Comparison of ENCODE assay signal across 20 cellular contexts in the genomic region with DNA sequence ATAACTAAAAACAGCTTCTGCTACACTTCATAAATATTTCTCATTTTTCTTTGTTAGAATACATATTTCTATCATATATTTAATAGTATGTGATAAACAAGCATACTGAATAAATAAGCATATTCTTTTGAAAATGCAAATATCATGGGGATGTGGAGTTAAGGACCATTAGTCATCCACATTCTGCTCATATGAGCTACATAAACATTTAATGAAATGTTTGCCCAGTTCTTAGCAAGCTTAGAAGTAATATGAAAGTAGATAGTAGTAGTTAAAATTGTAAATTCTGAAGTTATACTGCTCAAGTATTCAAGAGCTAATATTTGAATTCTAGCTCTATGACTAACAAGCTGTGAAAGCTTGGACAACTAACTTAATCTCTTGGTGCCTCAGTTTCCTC.
"Had no signal": no experiment of that assay in that cellular context is flagged by ENCODE, and none has a peak within 500 bp of the region (broad histone marks: within the 10 kb centered on the region; RNA-seq: fewer than 3 reads in every experiment).

No MANE protein-coding gene starts in this region.

- DNase-seq: dorsolateral prefrontal cortex; effector CD4-positive, alpha-beta T cell; hypothalamus; immature natural killer cell; left ventricle myocardium superior; lower lobe of right lung; natural killer cell; occipital lobe; pancreas; right lobe of liver; stimulated activated CD4-positive, alpha-beta T cell treated with anti-CD3 and anti-CD28 coated beads, Interleukin-12 subunit alpha, Interleukin-12 subunit beta, amount 100 ng/mL, for 4 hours; stimulated activated CD4-positive, alpha-beta T cell treated with anti-CD3 and anti-CD28 coated beads, Interleukin-1b, Interleukin-23, amount 100 ng/mL, for 48 hours; stimulated activated CD4-positive, alpha-beta T cell treated with anti-CD3 and anti-CD28 coated beads, Interleukin-4, amount 100 ng/mL, for 1 hour; stimulated activated CD8-positive, alpha-beta memory T cell treated with anti-CD3 and anti-CD28 coated beads, Interleukin-4, amount 100 ng/mL, for 48 hours; stimulated activated naive CD4-positive, alpha-beta T cell treated with Interleukin-2 at 50 U/mL for 16 hours; stomach; thyroid gland; trophoblast cell had no signal

- H3K27ac ChIP-seq: dorsolateral prefrontal cortex, lower lobe of right lung, pancreas, right lobe of liver, stomach, thyroid gland, vagina had no signal

- H3K36me3 ChIP-seq: lower lobe of right lung, pancreas, right lobe of liver, stomach, thyroid gland, vagina had no signal

- H3K4me3 ChIP-seq: dorsolateral prefrontal cortex, lower lobe of right lung, pancreas, right lobe of liver, smooth muscle cell, stomach, thyroid gland, vagina had no signal

- H3K4me1 ChIP-seq: lower lobe of right lung, pancreas, right lobe of liver, stomach, thyroid gland had no signal

- ATAC-seq: left ventricle myocardium superior, lower lobe of right lung, natural killer cell, pancreas, right lobe of liver had no signal

- H3K27me3 ChIP-seq: right lobe of liver, stomach, thyroid gland, vagina had no signal

- H3K9me3 ChIP-seq: lower lobe of right lung, pancreas, right lobe of liver, stomach, thyroid gland, vagina had no signal

- H3K4me2 ChIP-seq: smooth muscle cell had no signal
